In the genomic region with DNA sequence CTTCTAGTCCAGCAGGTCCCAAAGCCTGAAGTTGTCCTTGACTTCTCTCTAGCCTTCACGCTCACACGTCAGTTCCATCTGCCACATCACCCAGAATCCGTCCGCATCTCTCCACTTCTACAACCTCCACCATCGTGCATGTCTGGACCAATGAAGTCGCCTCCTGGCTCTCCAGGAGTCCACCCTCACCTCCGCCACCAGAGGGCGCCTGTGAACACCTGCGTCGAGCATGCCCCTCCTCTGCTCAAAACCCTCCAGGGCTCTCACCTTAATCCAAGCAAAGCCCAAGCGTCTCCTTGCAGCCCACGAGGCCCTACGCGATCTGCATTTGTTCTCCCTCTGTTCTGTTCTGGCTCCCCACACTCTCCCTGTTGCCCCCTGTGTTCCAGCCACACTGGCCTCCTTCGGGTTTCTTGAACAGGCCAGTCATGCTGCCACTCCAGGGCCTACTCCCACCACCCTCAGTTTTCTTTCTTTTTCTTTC, we compare ENCODE assay signal across 1 cellular context.
TF ChIP-seq lines count a peak whose summit lies in the region.

No MANE protein-coding gene starts in this region.

TF ChIP-seq in HepG2, 621 proteins besides CTCF, POLR2A, EP300 and RAD21 (continued from another document):
- TF ChIP-seq, protein P1, sequence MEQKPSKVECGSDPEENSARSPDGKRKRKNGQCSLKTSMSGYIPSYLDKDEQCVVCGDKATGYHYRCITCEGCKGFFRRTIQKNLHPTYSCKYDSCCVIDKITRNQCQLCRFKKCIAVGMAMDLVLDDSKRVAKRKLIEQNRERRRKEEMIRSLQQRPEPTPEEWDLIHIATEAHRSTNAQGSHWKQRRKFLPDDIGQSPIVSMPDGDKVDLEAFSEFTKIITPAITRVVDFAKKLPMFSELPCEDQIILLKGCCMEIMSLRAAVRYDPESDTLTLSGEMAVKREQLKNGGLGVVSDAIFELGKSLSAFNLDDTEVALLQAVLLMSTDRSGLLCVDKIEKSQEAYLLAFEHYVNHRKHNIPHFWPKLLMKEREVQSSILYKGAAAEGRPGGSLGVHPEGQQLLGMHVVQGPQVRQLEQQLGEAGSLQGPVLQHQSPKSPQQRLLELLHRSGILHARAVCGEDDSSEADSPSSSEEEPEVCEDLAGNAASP (CRISPR knock-in tag; IDR thresholded peaks at IDR 0.05; ENCODE audit: borderline replicate concordance), result peak; percentile 68; the same call in 1 of the 2 replicates
- TF ChIP-seq MAZ (IDR thresholded peaks at IDR 0.05; ENCODE audit: borderline replicate concordance, low read depth, low read length) (no peak), MAZ (CRISPR knock-in tag; IDR thresholded peaks at IDR 0.05; ENCODE audit: low read depth) (0 out of 2 replicates have a peak, but pooled peaks have one; percentile 28), MXD4 (CRISPR knock-in tag; IDR thresholded peaks at IDR 0.05) (0 out of 2 replicates have a peak, but pooled peaks have one; percentile 28), YY1 (IDR thresholded peaks at IDR 0.05; ENCODE audit: insufficient read depth, insufficient replicate concordance, low read depth, low read length) (peak; percentile 51), SALL1 (CRISPR knock-in tag; IDR thresholded peaks at IDR 0.05) (peak; percentile 76; the same call in 1 of the 2 replicates), KDM5A (IDR thresholded peaks at IDR 0.05; ENCODE audit: borderline replicate concordance, low read length) (no peak), PPARG (CRISPR knock-in tag; conservative IDR thresholded peaks at IDR 0.05) (0 out of 2 replicates have a peak, but pooled peaks have one; percentile 45), GATAD1 (CRISPR knock-in tag; IDR thresholded peaks at IDR 0.05) (peak; percentile 65; the same call in 1 of the 2 replicates), XBP1 (CRISPR knock-in tag; IDR thresholded peaks at IDR 0.05) (no peak), STAG1 (CRISPR knock-in tag; IDR thresholded peaks at IDR 0.05) (peak; percentile 68), KDM1A (CRISPR knock-in tag; IDR thresholded peaks at IDR 0.05) (peak; percentile 25; the same call in 1 of the 2 replicates), MED13 (CRISPR knock-in tag; IDR thresholded peaks at IDR 0.05) (no peak), MTA1 (CRISPR knock-in tag; IDR thresholded peaks at IDR 0.05; ENCODE audit: borderline replicate concordance) (peak; percentile 59; the same call in 1 of the 2 replicates), POLR2G (IDR thresholded peaks at IDR 0.05; ENCODE audit: low read depth, low read length) (no peak), ZNF292 (CRISPR knock-in tag; IDR thresholded peaks at IDR 0.05; ENCODE audit: borderline replicate concordance, low read depth) (peak; percentile 43; the same call in 1 of the 2 replicates), KAT8 (CRISPR knock-in tag; IDR thresholded peaks at IDR 0.05) (peak; percentile 69; the same call in 1 of the 2 replicates), ELF1 (CRISPR knock-in tag; IDR thresholded peaks at IDR 0.05) (0 out of 2 replicates have a peak, but pooled peaks have one; percentile 9)
- TF ChIP-seq, protein P2, sequence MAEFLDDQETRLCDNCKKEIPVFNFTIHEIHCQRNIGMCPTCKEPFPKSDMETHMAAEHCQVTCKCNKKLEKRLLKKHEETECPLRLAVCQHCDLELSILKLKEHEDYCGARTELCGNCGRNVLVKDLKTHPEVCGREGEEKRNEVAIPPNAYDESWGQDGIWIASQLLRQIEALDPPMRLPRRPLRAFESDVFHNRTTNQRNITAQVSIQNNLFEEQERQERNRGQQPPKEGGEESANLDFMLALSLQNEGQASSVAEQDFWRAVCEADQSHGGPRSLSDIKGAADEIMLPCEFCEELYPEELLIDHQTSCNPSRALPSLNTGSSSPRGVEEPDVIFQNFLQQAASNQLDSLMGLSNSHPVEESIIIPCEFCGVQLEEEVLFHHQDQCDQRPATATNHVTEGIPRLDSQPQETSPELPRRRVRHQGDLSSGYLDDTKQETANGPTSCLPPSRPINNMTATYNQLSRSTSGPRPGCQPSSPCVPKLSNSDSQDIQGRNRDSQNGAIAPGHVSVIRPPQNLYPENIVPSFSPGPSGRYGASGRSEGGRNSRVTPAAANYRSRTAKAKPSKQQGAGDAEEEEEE (CRISPR knock-in tag; IDR thresholded peaks at IDR 0.05; ENCODE audit: borderline replicate concordance), result 0 out of 2 replicates have a peak, but pooled peaks have one; percentile 30
- TF ChIP-seq, protein P3, sequence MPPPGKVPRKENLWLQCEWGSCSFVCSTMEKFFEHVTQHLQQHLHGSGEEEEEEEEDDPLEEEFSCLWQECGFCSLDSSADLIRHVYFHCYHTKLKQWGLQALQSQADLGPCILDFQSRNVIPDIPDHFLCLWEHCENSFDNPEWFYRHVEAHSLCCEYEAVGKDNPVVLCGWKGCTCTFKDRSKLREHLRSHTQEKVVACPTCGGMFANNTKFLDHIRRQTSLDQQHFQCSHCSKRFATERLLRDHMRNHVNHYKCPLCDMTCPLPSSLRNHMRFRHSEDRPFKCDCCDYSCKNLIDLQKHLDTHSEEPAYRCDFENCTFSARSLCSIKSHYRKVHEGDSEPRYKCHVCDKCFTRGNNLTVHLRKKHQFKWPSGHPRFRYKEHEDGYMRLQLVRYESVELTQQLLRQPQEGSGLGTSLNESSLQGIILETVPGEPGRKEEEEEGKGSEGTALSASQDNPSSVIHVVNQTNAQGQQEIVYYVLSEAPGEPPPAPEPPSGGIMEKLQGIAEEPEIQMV (CRISPR knock-in tag; IDR thresholded peaks at IDR 0.05; ENCODE audit: low read depth), result 0 out of 2 replicates have a peak, but pooled peaks have one; percentile 27
- TF ChIP-seq, protein P4, sequence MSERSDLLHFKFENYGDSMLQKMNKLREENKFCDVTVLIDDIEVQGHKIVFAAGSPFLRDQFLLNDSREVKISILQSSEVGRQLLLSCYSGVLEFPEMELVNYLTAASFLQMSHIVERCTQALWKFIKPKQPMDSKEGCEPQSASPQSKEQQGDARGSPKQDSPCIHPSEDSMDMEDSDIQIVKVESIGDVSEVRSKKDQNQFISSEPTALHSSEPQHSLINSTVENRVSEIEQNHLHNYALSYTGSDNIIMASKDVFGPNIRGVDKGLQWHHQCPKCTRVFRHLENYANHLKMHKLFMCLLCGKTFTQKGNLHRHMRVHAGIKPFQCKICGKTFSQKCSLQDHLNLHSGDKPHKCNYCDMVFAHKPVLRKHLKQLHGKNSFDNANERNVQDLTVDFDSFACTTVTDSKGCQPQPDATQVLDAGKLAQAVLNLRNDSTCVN (CRISPR knock-in tag; IDR thresholded peaks at IDR 0.05; ENCODE audit: borderline replicate concordance), result peak; percentile 24; the same call in 1 of the 2 replicates
- TF ChIP-seq, protein P5, sequence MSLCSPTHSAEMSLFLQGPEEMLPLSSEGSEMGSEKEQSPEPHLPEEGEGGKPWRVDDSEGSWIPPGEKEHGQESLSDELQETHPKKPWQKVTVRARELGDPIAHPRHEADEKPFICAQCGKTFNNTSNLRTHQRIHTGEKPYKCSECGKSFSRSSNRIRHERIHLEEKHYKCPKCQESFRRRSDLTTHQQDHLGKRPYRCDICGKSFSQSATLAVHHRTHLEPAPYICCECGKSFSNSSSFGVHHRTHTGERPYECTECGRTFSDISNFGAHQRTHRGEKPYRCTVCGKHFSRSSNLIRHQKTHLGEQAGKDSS (CRISPR knock-in tag; IDR thresholded peaks at IDR 0.05; ENCODE audit: borderline replicate concordance, low read depth), result peak; percentile 63; the same call in 1 of the 2 replicates
- TF ChIP-seq, protein P6, sequence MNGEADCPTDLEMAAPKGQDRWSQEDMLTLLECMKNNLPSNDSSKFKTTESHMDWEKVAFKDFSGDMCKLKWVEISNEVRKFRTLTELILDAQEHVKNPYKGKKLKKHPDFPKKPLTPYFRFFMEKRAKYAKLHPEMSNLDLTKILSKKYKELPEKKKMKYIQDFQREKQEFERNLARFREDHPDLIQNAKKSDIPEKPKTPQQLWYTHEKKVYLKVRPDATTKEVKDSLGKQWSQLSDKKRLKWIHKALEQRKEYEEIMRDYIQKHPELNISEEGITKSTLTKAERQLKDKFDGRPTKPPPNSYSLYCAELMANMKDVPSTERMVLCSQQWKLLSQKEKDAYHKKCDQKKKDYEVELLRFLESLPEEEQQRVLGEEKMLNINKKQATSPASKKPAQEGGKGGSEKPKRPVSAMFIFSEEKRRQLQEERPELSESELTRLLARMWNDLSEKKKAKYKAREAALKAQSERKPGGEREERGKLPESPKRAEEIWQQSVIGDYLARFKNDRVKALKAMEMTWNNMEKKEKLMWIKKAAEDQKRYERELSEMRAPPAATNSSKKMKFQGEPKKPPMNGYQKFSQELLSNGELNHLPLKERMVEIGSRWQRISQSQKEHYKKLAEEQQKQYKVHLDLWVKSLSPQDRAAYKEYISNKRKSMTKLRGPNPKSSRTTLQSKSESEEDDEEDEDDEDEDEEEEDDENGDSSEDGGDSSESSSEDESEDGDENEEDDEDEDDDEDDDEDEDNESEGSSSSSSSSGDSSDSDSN (CRISPR knock-in tag; IDR thresholded peaks at IDR 0.05), result peak; percentile 42
- TF ChIP-seq, protein P7, sequence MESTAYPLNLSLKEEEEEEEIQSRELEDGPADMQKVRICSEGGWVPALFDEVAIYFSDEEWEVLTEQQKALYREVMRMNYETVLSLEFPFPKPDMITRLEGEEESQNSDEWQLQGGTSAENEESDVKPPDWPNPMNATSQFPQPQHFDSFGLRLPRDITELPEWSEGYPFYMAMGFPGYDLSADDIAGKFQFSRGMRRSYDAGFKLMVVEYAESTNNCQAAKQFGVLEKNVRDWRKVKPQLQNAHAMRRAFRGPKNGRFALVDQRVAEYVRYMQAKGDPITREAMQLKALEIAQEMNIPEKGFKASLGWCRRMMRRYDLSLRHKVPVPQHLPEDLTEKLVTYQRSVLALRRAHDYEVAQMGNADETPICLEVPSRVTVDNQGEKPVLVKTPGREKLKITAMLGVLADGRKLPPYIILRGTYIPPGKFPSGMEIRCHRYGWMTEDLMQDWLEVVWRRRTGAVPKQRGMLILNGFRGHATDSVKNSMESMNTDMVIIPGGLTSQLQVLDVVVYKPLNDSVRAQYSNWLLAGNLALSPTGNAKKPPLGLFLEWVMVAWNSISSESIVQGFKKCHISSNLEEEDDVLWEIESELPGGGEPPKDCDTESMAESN (CRISPR knock-in tag; conservative IDR thresholded peaks at IDR 0.05), result no peak
- TF ChIP-seq, protein P8, sequence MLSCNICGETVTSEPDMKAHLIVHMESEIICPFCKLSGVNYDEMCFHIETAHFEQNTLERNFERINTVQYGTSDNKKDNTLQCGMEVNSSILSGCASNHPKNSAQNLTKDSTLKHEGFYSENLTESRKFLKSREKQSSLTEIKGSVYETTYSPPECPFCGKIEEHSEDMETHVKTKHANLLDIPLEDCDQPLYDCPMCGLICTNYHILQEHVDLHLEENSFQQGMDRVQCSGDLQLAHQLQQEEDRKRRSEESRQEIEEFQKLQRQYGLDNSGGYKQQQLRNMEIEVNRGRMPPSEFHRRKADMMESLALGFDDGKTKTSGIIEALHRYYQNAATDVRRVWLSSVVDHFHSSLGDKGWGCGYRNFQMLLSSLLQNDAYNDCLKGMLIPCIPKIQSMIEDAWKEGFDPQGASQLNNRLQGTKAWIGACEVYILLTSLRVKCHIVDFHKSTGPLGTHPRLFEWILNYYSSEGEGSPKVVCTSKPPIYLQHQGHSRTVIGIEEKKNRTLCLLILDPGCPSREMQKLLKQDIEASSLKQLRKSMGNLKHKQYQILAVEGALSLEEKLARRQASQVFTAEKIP (CRISPR knock-in tag; IDR thresholded peaks at IDR 0.05; ENCODE audit: borderline replicate concordance), result no peak
- TF ChIP-seq, protein P9, sequence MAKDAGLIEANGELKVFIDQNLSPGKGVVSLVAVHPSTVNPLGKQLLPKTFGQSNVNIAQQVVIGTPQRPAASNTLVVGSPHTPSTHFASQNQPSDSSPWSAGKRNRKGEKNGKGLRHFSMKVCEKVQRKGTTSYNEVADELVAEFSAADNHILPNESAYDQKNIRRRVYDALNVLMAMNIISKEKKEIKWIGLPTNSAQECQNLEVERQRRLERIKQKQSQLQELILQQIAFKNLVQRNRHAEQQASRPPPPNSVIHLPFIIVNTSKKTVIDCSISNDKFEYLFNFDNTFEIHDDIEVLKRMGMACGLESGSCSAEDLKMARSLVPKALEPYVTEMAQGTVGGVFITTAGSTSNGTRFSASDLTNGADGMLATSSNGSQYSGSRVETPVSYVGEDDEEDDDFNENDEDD (CRISPR knock-in tag; IDR thresholded peaks at IDR 0.05; ENCODE audit: borderline replicate concordance), result peak; percentile 43; the same call in 1 of the 2 replicates
- TF ChIP-seq, protein P10, sequence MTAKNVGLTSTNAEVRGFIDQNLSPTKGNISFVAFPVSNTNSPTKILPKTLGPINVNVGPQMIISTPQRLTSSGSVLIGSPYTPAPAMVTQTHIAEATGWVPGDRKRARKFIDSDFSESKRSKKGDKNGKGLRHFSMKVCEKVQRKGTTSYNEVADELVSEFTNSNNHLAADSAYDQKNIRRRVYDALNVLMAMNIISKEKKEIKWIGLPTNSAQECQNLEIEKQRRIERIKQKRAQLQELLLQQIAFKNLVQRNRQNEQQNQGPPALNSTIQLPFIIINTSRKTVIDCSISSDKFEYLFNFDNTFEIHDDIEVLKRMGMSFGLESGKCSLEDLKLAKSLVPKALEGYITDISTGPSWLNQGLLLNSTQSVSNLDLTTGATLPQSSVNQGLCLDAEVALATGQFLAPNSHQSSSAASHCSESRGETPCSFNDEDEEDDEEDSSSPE (CRISPR knock-in tag; IDR thresholded peaks at IDR 0.05), result no peak
- TF ChIP-seq, protein P11, sequence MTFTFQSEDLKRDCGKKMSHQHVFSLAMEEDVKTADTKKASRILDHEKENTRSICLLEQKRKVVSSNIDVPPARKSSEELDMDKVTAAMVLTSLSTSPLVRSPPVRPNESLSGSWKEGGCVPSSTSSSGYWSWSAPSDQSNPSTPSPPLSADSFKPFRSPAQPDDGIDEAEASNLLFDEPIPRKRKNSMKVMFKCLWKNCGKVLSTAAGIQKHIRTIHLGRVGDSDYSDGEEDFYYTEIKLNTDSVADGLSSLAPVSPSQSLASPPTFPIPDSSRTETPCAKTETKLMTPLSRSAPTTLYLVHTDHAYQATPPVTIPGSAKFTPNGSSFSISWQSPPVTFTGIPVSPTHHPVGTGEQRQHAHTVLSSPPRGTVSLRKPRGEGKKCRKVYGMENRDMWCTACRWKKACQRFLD (CRISPR knock-in tag; IDR thresholded peaks at IDR 0.05; ENCODE audit: borderline replicate concordance), result no peak
